ENCODE assay signal across 7 cellular contexts in the genomic region with DNA sequence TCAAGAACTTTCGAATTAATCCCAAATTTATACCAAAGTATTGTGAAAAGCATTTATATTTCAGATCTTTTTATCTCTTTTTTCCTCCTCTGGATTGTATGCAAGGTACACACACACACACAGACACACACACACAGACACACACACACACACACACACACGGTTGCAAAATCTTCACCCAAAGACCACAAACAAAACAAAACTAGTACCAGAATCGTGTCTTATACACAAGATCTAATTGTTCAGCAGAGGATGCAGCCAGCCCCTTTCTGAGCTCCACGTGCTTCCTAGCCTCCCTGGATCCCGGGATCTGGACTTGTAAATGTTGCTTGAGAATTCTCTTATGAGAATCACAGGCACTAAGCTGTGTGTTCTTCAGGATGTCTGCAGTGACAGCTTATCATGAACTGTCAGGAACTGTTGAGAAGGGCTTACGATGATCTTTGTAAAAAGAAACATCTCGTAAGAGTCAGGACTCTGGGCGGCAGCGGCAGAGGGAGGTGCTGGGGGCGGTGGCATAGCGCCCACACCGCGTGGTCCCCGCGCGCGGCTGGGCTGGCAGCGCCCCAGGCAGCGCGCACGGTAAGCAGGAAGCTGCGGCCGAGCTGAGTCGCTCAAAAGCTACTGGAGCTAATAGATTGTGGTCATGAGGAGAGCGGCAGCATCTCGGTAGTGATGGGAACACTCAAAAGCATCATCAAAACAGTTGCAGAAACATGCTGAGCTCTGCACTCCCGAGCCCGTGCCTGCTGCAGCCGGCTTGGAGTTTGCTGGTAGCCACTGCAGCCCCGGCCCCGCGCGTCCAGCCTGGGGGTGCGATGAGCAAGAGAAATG.
DNase-seq lines count a peak whose midpoint lies in the region; ATAC-seq and TF ChIP-seq lines count a peak whose summit lies in the region.

No MANE protein-coding gene starts in this region.

- no peaks in the 10 kb centered on the region for H3K36me3 ChIP-seq in Peyer's patch
- H3K36me3 ChIP-seq in tibial nerve: no peaks in the 10 kb centered on the region

- H3K9me3 ChIP-seq in Peyer's patch: no peaks in the 10 kb centered on the region
- no peaks in the 10 kb centered on the region for H3K9me3 ChIP-seq in tibial nerve

- peak; percentile 54 to 88 (median 67) for DNase-seq in Peyer's patch
- peak; percentile 74 for DNase-seq in activated T-helper 9 cell treated with anti-CD3 and anti-CD28 coated beads, Interleukin-2, amount 50 U/mL, for 16 hours (ENCODE audit: low read depth)
- DNase-seq in globus pallidus (ENCODE audit: low spot score): peak; percentile 13
- peak; percentile 24 for DNase-seq in pons (ENCODE audit: low spot score)
- no peak for DNase-seq in tibial nerve (ENCODE audit: low spot score in 2 of 2)

- ATAC-seq in GM18508 (IDR thresholded peaks at IDR 0.05; ENCODE audit: insufficient read depth, unreplicated experiment): peak; percentile 73
- peak; percentile 77 for ATAC-seq in HG02763 (IDR thresholded peaks at IDR 0.05; ENCODE audit: unreplicated experiment)

- H3K27me3 ChIP-seq in Peyer's patch (no peaks in the 10 kb centered on the region), tibial nerve (peaks cover 0 to 22% of the 10 kb centered on the region in 2 donors)

- TF ChIP-seq EP300 in tibial nerve (IDR thresholded peaks at IDR 0.05): no peak

- 3 to 4% methylated on average over 34 of the region's 34 CpGs for WGBS in tibial nerve, 2 donors

- H3K4me1 ChIP-seq in Peyer's patch: no peaks in the 10 kb centered on the region
- peaks cover 0 to 10% (median 0%) of the 10 kb centered on the region in 4 donors for H3K4me1 ChIP-seq in tibial nerve

- TF ChIP-seq POLR2A in Peyer's patch (IDR thresholded peaks at IDR 0.05) (no peak), tibial nerve (IDR thresholded peaks at IDR 0.05) (no peak)

- H3K27ac ChIP-seq in Peyer's patch (peak overlapping the region in 2 of 4 donors; percentile 60), tibial nerve (no peak overlapping the region)

- H3K4me3 ChIP-seq in Peyer's patch: peak overlapping the region; percentile 15 to 30 (median 27)
- peak overlapping the region in 3 of 4 donors; percentile 3 to 37 (median 10) for H3K4me3 ChIP-seq in tibial nerve

- TF ChIP-seq CTCF in Peyer's patch (IDR thresholded peaks at IDR 0.05): no peak
- no peak for TF ChIP-seq CTCF in tibial nerve (IDR thresholded peaks at IDR 0.05)

Comparison
In these comparisons a context has a peak if more than half of its experiments do, and no peak if none do; other contexts are left out.
1. DNase-seq: peak in Peyer's patch (3 of 3), activated T-helper 9 cell treated with anti-CD3 and anti-CD28 coated beads, Interleukin-2, amount 50 U/mL, for 16 hours (single experiment), globus pallidus (single experiment) and pons (single experiment); none in tibial nerve (0 of 2).